In the genomic region with DNA sequence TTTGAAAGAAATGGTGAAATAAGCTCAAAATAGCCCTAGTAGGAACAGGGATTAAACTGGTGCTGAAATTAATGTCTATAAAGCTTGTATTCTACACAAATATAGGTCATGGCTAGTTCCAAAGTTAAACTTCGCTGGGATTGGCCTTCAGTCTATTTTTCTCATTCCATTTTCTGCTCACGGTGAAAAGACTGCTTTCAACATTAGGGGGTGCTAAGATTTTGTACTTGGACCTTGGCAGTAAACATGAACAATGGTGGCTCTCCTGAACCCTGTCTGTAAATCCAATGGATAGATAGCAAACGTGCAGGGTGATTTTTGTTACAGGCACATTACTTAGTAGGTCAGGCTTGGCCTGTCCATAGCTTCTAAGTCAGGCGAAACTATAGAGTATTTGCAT, we compare ENCODE assay signal across 10 cellular contexts. TPM values are rescaled to one million over a fixed set of nuclear protein-coding genes. Genes with fewer than 3 reads are reported as not detected.
A peak's percentile ranks its signal among the peaks of the same experiment; 100 is the strongest.
DNase-seq lines count a peak whose midpoint lies in the region; ATAC-seq and TF ChIP-seq lines count a peak whose summit lies in the region.
"Had no signal": no experiment of that assay in that cellular context is flagged by ENCODE, and none has a peak within 500 bp of the region (broad histone marks: within the 10 kb centered on the region; RNA-seq: fewer than 3 reads in every experiment).

No MANE protein-coding gene starts in this region.

- TF ChIP-seq CTCF in GM12864 (IDR thresholded peaks at IDR 0.05; ENCODE audit: low read depth, low read length, missing control alignments) (peak; percentile 16), choroid plexus epithelial cell (conservative IDR thresholded peaks at IDR 0.05; ENCODE audit: low read depth, low read length) (peak; percentile 75), osteoblast (IDR thresholded peaks at IDR 0.05; ENCODE audit: extremely low read depth, low read depth, low read length) (peak; percentile 62)

- no peaks in the 10 kb centered on the region for H4K20me1 ChIP-seq in osteoblast (ENCODE audit: insufficient read depth, low read length)

- H3K36me3 ChIP-seq in osteoblast (ENCODE audit: insufficient read depth, low read length) (no peaks in the 10 kb centered on the region), aorta (ENCODE audit: control insufficient read depth in 1 of 2, insufficient read depth in 2 of 2, low read length in 1 of 2) (no peaks in the 10 kb centered on the region)
- H3K36me3 ChIP-seq: pancreas had no signal

- intact Hi-C loops in aorta (cut with DNase I): loop anchor here in 1 of 2 donors (2.0 kb wide), 1 partner anchor 30 kb away; no protein-coding TSS in a partner anchor

- H3K4me1 ChIP-seq in osteoblast (ENCODE audit: insufficient read depth, low read length) (peaks cover 8% of the 10 kb centered on the region), aorta (ENCODE audit: control insufficient read depth in 1 of 2, insufficient read depth in 2 of 2, low read length in 2 of 2) (peaks cover 4 to 8% of the 10 kb centered on the region in 2 donors)

- no peak overlapping the region for H3K4me2 ChIP-seq in osteoblast (ENCODE audit: insufficient read depth, low read length)

- H3K27ac ChIP-seq in osteoblast (ENCODE audit: low read depth, low read length) (no peak overlapping the region), aorta (ENCODE audit: low read depth in 1 of 2, low read length in 2 of 2) (peak overlapping the region in 1 of 2 donors; percentile 44), substantia nigra (ENCODE audit: low read depth, low read length, poor library complexity, severe bottlenecking) (no peak overlapping the region)
- H3K27ac ChIP-seq: pancreas had no signal

- no peak overlapping the region for H2AFZ ChIP-seq in osteoblast (ENCODE audit: low read length)

- no peaks in the 10 kb centered on the region for H3K27me3 ChIP-seq in osteoblast (ENCODE audit: insufficient read depth, low read length)
- no peaks in the 10 kb centered on the region for H3K27me3 ChIP-seq in aorta (ENCODE audit: control insufficient read depth in 1 of 2, insufficient read depth in 2 of 2, low read length in 1 of 2)
- H3K27me3 ChIP-seq: pancreas had no signal

- 34 to 40% methylated on average over 4 of the region's 4 CpGs for WGBS in aorta, 2 donors

- H3K9me3 ChIP-seq in osteoblast (ENCODE audit: low read depth, low read length) (no peaks in the 10 kb centered on the region), aorta (ENCODE audit: control insufficient read depth, low read length) (no peaks in the 10 kb centered on the region)
- H3K9me3 ChIP-seq: pancreas had no signal

- no peaks in the 10 kb centered on the region for H3K79me2 ChIP-seq in osteoblast (ENCODE audit: insufficient read depth, low read length)

- H3K4me3 ChIP-seq in GM12864 (ENCODE audit: low read depth, low read length): no peak overlapping the region
- no peak overlapping the region for H3K4me3 ChIP-seq in choroid plexus epithelial cell (ENCODE audit: low read depth, low read length)
- no peak overlapping the region for H3K4me3 ChIP-seq in osteoblast (ENCODE audit: insufficient read depth, low read length)
- H3K4me3 ChIP-seq in aorta (ENCODE audit: low read length in 2 of 2): no peak overlapping the region
- H3K4me3 ChIP-seq: pancreas had no signal

- ATAC-seq in aorta (ENCODE audit: low FRiP score): no peak
- ATAC-seq: stimulated activated naive CD8-positive, alpha-beta T cell treated with anti-CD3 and anti-CD28 coated beads, Interleukin-15, Interleukin-2, amounts not matched to agents 100 U/mL and 50 U/mL, for 24 hours had no signal

- no peak for DNase-seq in GM12864 (ENCODE audit: low read depth)
- DNase-seq in NAMALWA (ENCODE audit: low spot score): peak; percentile 12
- peak; percentile 83 for DNase-seq in choroid plexus epithelial cell (ENCODE audit: low read depth)
- DNase-seq in osteoblast (ENCODE audit: insufficient read length, low spot score, missing footprints): peak; percentile 85
- DNase-seq in aorta: no peak
- no peak for DNase-seq in substantia nigra (lab: John Stamatoyannopoulos, UW)
- DNase-seq in NCI-H2081 treated with DMSO at 0.1 percent for 48 hours (lab: John Stamatoyannopoulos, UW): no peak
- DNase-seq: Karpas-422; pancreas; stimulated activated naive CD8-positive, alpha-beta T cell treated with anti-CD3 and anti-CD28 coated beads, Interleukin-15, Interleukin-2, amounts not matched to agents 100 U/mL and 50 U/mL, for 24 hours had no signal

RNA-seq across cellular contexts. Expression of a gene that starts 36.0 kb away (rescaled TPM):
- total RNA-seq in osteoblast: 94.1 and 100 TPM in 2 replicates
- 100 to 1,000 TPM; 114 to 130 TPM for total RNA-seq in aorta
- polyA plus RNA-seq in aorta: 10 to 100 TPM; 65.0 to 98.8 TPM

Comparison
In these comparisons a context has a peak if more than half of its experiments do, and no peak if none do; other contexts are left out.
1. DNase-seq: peak in NAMALWA (single experiment), choroid plexus epithelial cell (single experiment) and osteoblast (single experiment); none in GM12864 (single experiment), aorta (0 of 2), substantia nigra (0 of 49) and NCI-H2081 treated with DMSO at 0.1 percent for 48 hours (single experiment).
2. CTCF ChIP-seq: peak in every context shown above with its lines; median percentile 75 in choroid plexus epithelial cell; 62 in osteoblast; 16 in GM12864.